ENCODE assay signal across 13 cellular contexts in genomic region chr10:117134084-117135025, GRCh38. TPM values are rescaled to one million over a fixed set of nuclear protein-coding genes. Genes with fewer than 3 reads are reported as not detected.
DNase-seq lines count a peak whose midpoint lies in the region; ATAC-seq, FAIRE-seq and TF ChIP-seq lines count a peak whose summit lies in the region.
"Had no signal": no experiment of that assay in that cellular context is flagged by ENCODE, and none has a peak within 500 bp of the region (broad histone marks: within the 10 kb centered on the region; RNA-seq: fewer than 3 reads in every experiment).

No MANE protein-coding gene starts in this region.

- peak overlapping the region; percentile 47 for H3K4me3 ChIP-seq in left ventricle myocardium inferior
- H3K4me3 ChIP-seq in bronchial epithelial cell (ENCODE audit: low read depth, low read length), result peak overlapping the region; percentile 24
- H3K4me3 ChIP-seq in left lung, result no peak overlapping the region
- H3K4me3 ChIP-seq in thoracic aorta, result peak overlapping the region; percentile 36
- H3K4me3 ChIP-seq: thyroid gland had no signal

- H3K9me3 ChIP-seq in left ventricle myocardium inferior (replicated peaks) (no peaks in the 10 kb centered on the region), left lung (no peaks in the 10 kb centered on the region), thoracic aorta (no peaks in the 10 kb centered on the region)
- H3K9me3 ChIP-seq: thyroid gland had no signal

- H3K27me3 Mint-ChIP-seq in MCF 10A (ENCODE audit: insufficient read depth, unreplicated experiment), result peaks cover 37% of the 10 kb centered on the region

- no peak for ATAC-seq in Right ventricle myocardium superior (ENCODE audit: poor library complexity)
- peak; percentile 13 for ATAC-seq in left lung
- ATAC-seq in thoracic aorta (ENCODE audit: insufficient number of reproducible peaks, low FRiP score, low read depth), result no peak

- H3K27ac Mint-ChIP-seq in MCF 10A (ENCODE audit: low read depth, unreplicated experiment), result no peak overlapping the region

- no peak overlapping the region for H3K27ac ChIP-seq in left ventricle myocardium inferior (replicated peaks)
- H3K27ac ChIP-seq in left lung, result no peak overlapping the region
- no peak overlapping the region for H3K27ac ChIP-seq in thoracic aorta
- H3K27ac ChIP-seq: thyroid gland had no signal

- H3K36me3 Mint-ChIP-seq in MCF 10A (ENCODE audit: insufficient read depth, unreplicated experiment), result no peaks in the 10 kb centered on the region

- TF ChIP-seq CTCF in left ventricle myocardium inferior (IDR thresholded peaks at IDR 0.05; ENCODE audit: borderline replicate concordance) (no peak), bronchial epithelial cell (IDR thresholded peaks at IDR 0.05; ENCODE audit: insufficient read depth, low read length, severe bottlenecking) (no peak), left lung (IDR thresholded peaks at IDR 0.05) (no peak), thoracic aorta (IDR thresholded peaks at IDR 0.05) (no peak), MCF 10A (IDR thresholded peaks at IDR 0.05; ENCODE audit: unreplicated experiment) (no peak)

- no peaks in the 10 kb centered on the region for H3K9me3 Mint-ChIP-seq in MCF 10A (ENCODE audit: unreplicated experiment)

- no peaks in the 10 kb centered on the region for H3K36me3 ChIP-seq in left ventricle myocardium inferior
- no peaks in the 10 kb centered on the region for H3K36me3 ChIP-seq in bronchial epithelial cell (ENCODE audit: control insufficient read depth, insufficient read depth, low read length)
- H3K36me3 ChIP-seq in left lung, result no peaks in the 10 kb centered on the region
- H3K36me3 ChIP-seq in thoracic aorta, result no peaks in the 10 kb centered on the region
- H3K36me3 ChIP-seq: thyroid gland had no signal

- no peaks in the 10 kb centered on the region for H3K4me1 Mint-ChIP-seq in MCF 10A (ENCODE audit: insufficient read depth, unreplicated experiment)

- FAIRE-seq in bronchial epithelial cell (lab: Jason Lieb, UNC), result no peak
- FAIRE-seq: colon had no signal

- H3K27me3 ChIP-seq in left ventricle myocardium inferior (ENCODE audit: low read depth) (peaks cover 99% of the 10 kb centered on the region), bronchial epithelial cell (ENCODE audit: control insufficient read depth, insufficient read depth, low read length) (peaks cover 55% of the 10 kb centered on the region), left lung (peaks cover 95 to 100% of the 10 kb centered on the region in 2 donors), thoracic aorta (replicated peaks; ENCODE audit: insufficient read depth) (peaks cover 20% of the 10 kb centered on the region)

- CTCF ChIA-PET in MCF 10A (lab: Yijun Ruan, JAX), result interaction anchor here (0.7 kb wide), 1 partner anchor 214 kb away, joined by 3 read pairs; no protein-coding TSS in a partner anchor

- no TSS peak for BruUV-seq in MCF 10A (replicated peaks; lab: Mats Ljungman, UMichigan)

- no peak for DNase-seq in left ventricle myocardium inferior
- no peak for DNase-seq in Right ventricle myocardium superior
- DNase-seq in bronchial epithelial cell (ENCODE audit: low read depth), result peak; percentile 13
- no peak for DNase-seq in left lung
- no peak for DNase-seq in thoracic aorta (ENCODE audit: low spot score)
- no peak for DNase-seq in AG08396 (ENCODE audit: low spot score)
- DNase-seq in MCF 10A (ENCODE audit: unreplicated experiment), result no peak
- no peak for DNase-seq in activated naive CD4-positive, alpha-beta T cell (lab: John Stamatoyannopoulos, UW)
- DNase-seq: COR-L47, Kasumi-1, kidney glomerular epithelial cell had no signal

- H3K4me3 Mint-ChIP-seq in MCF 10A (ENCODE audit: unreplicated experiment), result no peak overlapping the region

- intact Hi-C loops in left ventricle myocardium inferior (cut with micrococcal nuclease) (no loop called here), Right ventricle myocardium superior (cut with DNase I) (no loop called here), left lung (cut with DNase I) (no loop called here), MCF 10A (cut with micrococcal nuclease) (no loop called here)

- H3K4me1 ChIP-seq in left ventricle myocardium inferior, result peaks cover 57% of the 10 kb centered on the region
- peaks cover 12 to 31% of the 10 kb centered on the region in 2 donors for H3K4me1 ChIP-seq in left lung
- peaks cover 16 to 46% of the 10 kb centered on the region in 2 donors for H3K4me1 ChIP-seq in thoracic aorta (ENCODE audit: control insufficient read depth in 1 of 2, low read depth in 2 of 2)

- POLR2A ChIA-PET in MCF 10A (lab: Yijun Ruan, JAX), result no interaction called here

RNA-seq across cellular contexts. Expression of gene VAX1, which starts 3.7 kb away (rescaled TPM):
- total RNA-seq in left ventricle myocardium inferior (not detected), Right ventricle myocardium superior (not detected), bronchial epithelial cell (not detected in 2 replicates), left lung (not detected), thoracic aorta (not detected), MCF 10A (2022) (not detected in 2 replicates)
- total RNA-seq: thyroid gland had no signal

Comparison
In these comparisons a context has a peak if more than half of its experiments do, and no peak if none do; other contexts are left out.
1. H3K4me3 ChIP-seq: peak in left ventricle myocardium inferior (single experiment), bronchial epithelial cell (single experiment) and thoracic aorta (single experiment); none in left lung (0 of 2).